9 cellular contexts compared by ENCODE assay signal in the genomic region with DNA sequence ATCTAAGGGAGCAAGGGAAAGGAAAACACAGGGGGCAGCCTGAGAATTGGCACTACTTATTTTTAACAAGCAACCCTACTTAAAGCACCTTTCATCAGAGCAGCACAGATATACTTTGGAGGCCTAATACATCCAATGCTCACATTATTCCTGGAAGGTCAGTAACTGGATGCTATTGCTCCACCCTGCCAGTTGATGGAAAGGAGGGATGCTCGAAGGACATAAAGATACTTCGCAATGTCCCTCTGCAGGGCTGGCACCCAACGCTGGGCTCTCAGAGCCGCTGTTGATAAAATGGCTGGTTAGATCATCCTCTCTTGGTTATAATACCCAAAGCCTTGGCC.
A peak's percentile ranks its signal among the peaks of the same experiment; 100 is the strongest.
DNase-seq lines count a peak whose midpoint lies in the region; ATAC-seq and TF ChIP-seq lines count a peak whose summit lies in the region.
"Had no signal": no experiment of that assay in that cellular context is flagged by ENCODE, and none has a peak within 500 bp of the region (broad histone marks: within the 10 kb centered on the region; RNA-seq: fewer than 3 reads in every experiment).

No MANE protein-coding gene starts in this region.

- H3K36me3 ChIP-seq in HEK293 (ENCODE audit: control insufficient read depth in 2 of 2, insufficient read depth in 1 of 2, low read length in 2 of 2) (no peaks in the 10 kb centered on the region), hepatocyte (replicated peaks; ENCODE audit: insufficient read depth, low read depth) (no peaks in the 10 kb centered on the region), skeletal muscle satellite cell (ENCODE audit: insufficient read depth, low read length) (no peaks in the 10 kb centered on the region)

- H3K79me2 ChIP-seq in hepatocyte = no peaks in the 10 kb centered on the region

- peak overlapping the region; percentile 53 for H3K27ac Mint-ChIP-seq in activated naive CD8-positive, alpha-beta T cell treated with anti-CD3 and anti-CD28 coated beads, Interleukin-2, amount 50 U/mL, for 24 hours

- CTCF ChIA-PET in HEK293 (lab: Yijun Ruan, JAX) = no interaction called here

- no peaks in the 10 kb centered on the region for H3K27me3 Mint-ChIP-seq in activated naive CD8-positive, alpha-beta T cell treated with anti-CD3 and anti-CD28 coated beads, Interleukin-2, amount 50 U/mL, for 24 hours
- H3K27me3 Mint-ChIP-seq: naive B cell had no signal

- H3K4me1 ChIP-seq in HEK293 (ENCODE audit: control insufficient read depth, insufficient read depth, low read length) (peaks cover 8% of the 10 kb centered on the region), hepatocyte (ENCODE audit: insufficient read depth) (peaks cover 17% of the 10 kb centered on the region), skeletal muscle satellite cell (ENCODE audit: control insufficient read depth, insufficient read depth, low read length) (peaks cover 32% of the 10 kb centered on the region)

- H3K4me3 Mint-ChIP-seq in activated naive CD8-positive, alpha-beta T cell treated with anti-CD3 and anti-CD28 coated beads, Interleukin-2, amount 50 U/mL, for 24 hours = no peak overlapping the region
- H3K4me3 Mint-ChIP-seq: naive B cell had no signal

- no peak for ATAC-seq in activated naive CD8-positive, alpha-beta T cell treated with anti-CD3 and anti-CD28 coated beads, Interleukin-2, amount 50 U/mL, for 24 hours
- no peak for ATAC-seq in HG03571 (IDR thresholded peaks at IDR 0.05; ENCODE audit: unreplicated experiment)

- intact Hi-C loops in lower leg skin (cut with DNase I; ENCODE audit: low total_unique reads) = no loop called here

- peaks cover 64% of the 10 kb centered on the region for H3K4me1 Mint-ChIP-seq in activated naive CD8-positive, alpha-beta T cell treated with anti-CD3 and anti-CD28 coated beads, Interleukin-2, amount 50 U/mL, for 24 hours

- WGBS in hepatocyte (ENCODE audit: low lambda C conversion rate, missing lambda C conversion rate) = 95% methylated on average over 4 of the region's 4 CpGs
- WGBS in lower leg skin, 2 donors = 71 to 81% methylated on average over 4 of the region's 4 CpGs

- H3K4me2 ChIP-seq in hepatocyte (no peak overlapping the region), skeletal muscle satellite cell (ENCODE audit: low read length) (peak overlapping the region; percentile 53)

- H3K9me3 Mint-ChIP-seq in activated naive CD8-positive, alpha-beta T cell treated with anti-CD3 and anti-CD28 coated beads, Interleukin-2, amount 50 U/mL, for 24 hours = no peaks in the 10 kb centered on the region
- H3K9me3 Mint-ChIP-seq: naive B cell had no signal

- no peak overlapping the region for H3K4me3 ChIP-seq in HEK293 (ENCODE audit: low read depth, low read length)
- H3K4me3 ChIP-seq in hepatocyte = no peak overlapping the region
- H3K4me3 ChIP-seq in skeletal muscle satellite cell (ENCODE audit: low read length) = no peak overlapping the region
- no peak overlapping the region for H3K4me3 ChIP-seq in lower leg skin (ENCODE audit: low read depth, poor library complexity, severe bottlenecking)

- no peak for DNase-seq in activated naive CD8-positive, alpha-beta T cell treated with anti-CD3 and anti-CD28 coated beads, Interleukin-2, amount 50 U/mL, for 24 hours
- DNase-seq in hepatocyte (ENCODE audit: low spot score) (no peak), KBM-7 (no peak), lower leg skin (ENCODE audit: low spot score in 2 of 2) (no peak)
- DNase-seq in effector CD8-positive, alpha-beta T cell (lab: John Stamatoyannopoulos, UW) = no peak
- DNase-seq: naive B cell had no signal

- H3K9ac ChIP-seq in skeletal muscle satellite cell (ENCODE audit: low read depth, low read length) = no peak overlapping the region

- H3K36me3 Mint-ChIP-seq in activated naive CD8-positive, alpha-beta T cell treated with anti-CD3 and anti-CD28 coated beads, Interleukin-2, amount 50 U/mL, for 24 hours (ENCODE audit: low read depth) = peaks cover 32% of the 10 kb centered on the region

- H3K9me3 ChIP-seq in HEK293 (ENCODE audit: control insufficient read depth, insufficient read depth, low read depth, low read length) = no peaks in the 10 kb centered on the region
- H3K9me3 ChIP-seq in hepatocyte (ENCODE audit: low read depth) = no peaks in the 10 kb centered on the region
- no peaks in the 10 kb centered on the region for H3K9me3 ChIP-seq in skeletal muscle satellite cell (replicated peaks; ENCODE audit: low read length)

- no peak for TF ChIP-seq POLR2A in lower leg skin (IDR thresholded peaks at IDR 0.05)

- POLR2A ChIA-PET in HEK293 (lab: Yijun Ruan, JAX) = no interaction called here

- H3K27me3 ChIP-seq in hepatocyte (no peaks in the 10 kb centered on the region), skeletal muscle satellite cell (ENCODE audit: control insufficient read depth, insufficient read depth, low read length) (no peaks in the 10 kb centered on the region)

- no peaks in the 10 kb centered on the region for H4K20me1 ChIP-seq in hepatocyte (ENCODE audit: insufficient read depth, poor library complexity, severe bottlenecking)

- no peak for TF ChIP-seq CTCF in HEK293 (tag by site-specific recombination; IDR thresholded peaks at IDR 0.05)
- TF ChIP-seq CTCF in hepatocyte (IDR thresholded peaks at IDR 0.05; ENCODE audit: poor library complexity) = no peak
- no peak for TF ChIP-seq CTCF in lower leg skin (IDR thresholded peaks at IDR 0.05)

- in situ Hi-C loops in KBM-7 (cut with MboI; ENCODE audit: low pct_unique_long_range_greater_than_20kb, low sequenced_read_pairs) = no loop called here

- H3K27ac ChIP-seq in HEK293 (ENCODE audit: extremely low read depth, low read depth, low read length) (no peak overlapping the region), hepatocyte (peak overlapping the region; percentile 77)

- no peak overlapping the region for H2AFZ ChIP-seq in hepatocyte

- H3K9me2 ChIP-seq in hepatocyte (replicated peaks; ENCODE audit: insufficient read depth) = no peaks in the 10 kb centered on the region

TF ChIP-seq in HEK293, 187 proteins besides CTCF, POLR2A, EP300 and RAD21 (continues in another document):
- TF ChIP-seq HOXC10 (CRISPR knock-in tag; IDR thresholded peaks at IDR 0.05) (no peak), ZNF792 (tag by site-specific recombination; IDR thresholded peaks at IDR 0.05) (no peak), BCL11A (tag by site-specific recombination; IDR thresholded peaks at IDR 0.05; ENCODE audit: low read depth) (no peak), MZF1 (tag by site-specific recombination; IDR thresholded peaks at IDR 0.05; ENCODE audit: borderline replicate concordance) (no peak), ZNF214 (tag by site-specific recombination; IDR thresholded peaks at IDR 0.05; ENCODE audit: borderline replicate concordance) (no peak), SP2 (tag by site-specific recombination; IDR thresholded peaks at IDR 0.05) (no peak), KLF10 (tag by site-specific recombination; IDR thresholded peaks at IDR 0.05) (0 out of 2 replicates have a peak, but pooled peaks have one; percentile 1), ZFP41 (tag by site-specific recombination; IDR thresholded peaks at IDR 0.05; ENCODE audit: borderline replicate concordance) (no peak), MYNN (tag by site-specific recombination; IDR thresholded peaks at IDR 0.05; ENCODE audit: borderline replicate concordance) (no peak), ZNF221 (tag by site-specific recombination; IDR thresholded peaks at IDR 0.05; ENCODE audit: borderline replicate concordance) (no peak), ZNF677 (tag by site-specific recombination; IDR thresholded peaks at IDR 0.05) (no peak), ZBTB48 (tag by site-specific recombination; IDR thresholded peaks at IDR 0.05) (no peak), ZNF76 (tag by site-specific recombination; IDR thresholded peaks at IDR 0.05; ENCODE audit: borderline replicate concordance, low read depth) (no peak), ZBTB7A (tag by site-specific recombination; IDR thresholded peaks at IDR 0.05; ENCODE audit: low read depth) (no peak), GLIS1 (tag by site-specific recombination; IDR thresholded peaks at IDR 0.05) (no peak), ZNF843 (tag by site-specific recombination; IDR thresholded peaks at IDR 0.05) (0 out of 2 replicates have a peak, but pooled peaks have one; percentile 0), ZNF26 (tag by site-specific recombination; IDR thresholded peaks at IDR 0.05) (no peak), ZNF391 (tag by site-specific recombination; IDR thresholded peaks at IDR 0.05; ENCODE audit: borderline replicate concordance, low read depth) (no peak), ZNF366 (tag by site-specific recombination; conservative IDR thresholded peaks at IDR 0.05) (peak; percentile 46; the same call in 1 of the 2 replicates), ZFP37 (tag by site-specific recombination; IDR thresholded peaks at IDR 0.05) (no peak)
- TF ChIP-seq, protein P1, sequence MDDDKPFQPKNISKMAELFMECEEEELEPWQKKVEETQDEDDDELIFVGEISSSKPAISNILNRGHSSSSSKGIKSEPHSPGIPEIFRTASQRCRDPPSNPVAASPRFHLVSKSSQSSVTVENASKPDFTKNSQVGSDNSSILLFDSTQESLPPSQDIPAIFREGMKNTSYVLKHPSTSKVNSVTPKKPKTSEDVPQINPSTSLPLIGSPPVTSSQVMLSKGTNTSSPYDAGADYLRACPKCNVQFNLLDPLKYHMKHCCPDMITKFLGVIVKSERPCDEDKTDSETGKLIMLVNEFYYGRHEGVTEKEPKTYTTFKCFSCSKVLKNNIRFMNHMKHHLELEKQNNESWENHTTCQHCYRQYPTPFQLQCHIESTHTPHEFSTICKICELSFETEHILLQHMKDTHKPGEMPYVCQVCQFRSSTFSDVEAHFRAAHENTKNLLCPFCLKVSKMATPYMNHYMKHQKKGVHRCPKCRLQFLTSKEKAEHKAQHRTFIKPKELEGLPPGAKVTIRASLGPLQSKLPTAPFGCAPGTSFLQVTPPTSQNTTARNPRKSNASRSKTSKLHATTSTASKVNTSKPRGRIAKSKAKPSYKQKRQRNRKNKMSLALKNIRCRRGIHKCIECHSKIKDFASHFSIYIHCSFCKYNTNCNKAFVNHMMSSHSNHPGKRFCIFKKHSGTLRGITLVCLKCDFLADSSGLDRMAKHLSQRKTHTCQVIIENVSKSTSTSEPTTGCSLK (tag by site-specific recombination; IDR thresholded peaks at IDR 0.05) = no peak
